29 cellular contexts compared by ENCODE assay signal in genomic region chr2:118988706-118989105, GRCh38. TPM values are rescaled to one million over a fixed set of nuclear protein-coding genes. Genes with fewer than 3 reads are reported as not detected.
"Had no signal": no experiment of that assay in that cellular context is flagged by ENCODE, and none has a peak within 500 bp of the region (broad histone marks: within the 10 kb centered on the region; RNA-seq: fewer than 3 reads in every experiment).

No MANE protein-coding gene starts in this region.

- H3K4me1 Mint-ChIP-seq: central memory CD8-positive, alpha-beta T cell; stimulated activated memory B cell treated with anti-CD40 and anti-IgM and Interleukin-4, amounts not matched to agents 10 μg/mL and 1 μg/mL and 100 μg/mL, for 72 hours; WTC11 had no signal

- H3K27me3 ChIP-seq: pancreas, thyroid gland had no signal

- H3K9me3 ChIP-seq: gastrocnemius medialis, pancreas, prostate gland, thyroid gland had no signal

- H3K4me3 Mint-ChIP-seq: activated naive CD4-positive, alpha-beta T cell treated with anti-CD3 and anti-CD28 coated beads, Interleukin-2, amount 50 U/mL, for 24 hours; activated naive CD8-positive, alpha-beta T cell treated with anti-CD3 and anti-CD28 coated beads, Interleukin-2, amount 50 U/mL, for 24 hours; activated T-helper 1 cell treated with anti-CD3 and anti-CD28 coated beads, Interleukin-12 subunit alpha, Interleukin-12 subunit beta, Interleukin-2, Interleukin-4 antibody, amounts not matched to agents 30 ng/mL and 10 ng/mL and 1 ng/mL, durations not matched to agents 14 hours and 24 hours and 36 hours; central memory CD8-positive, alpha-beta T cell; naive thymus-derived CD4-positive, alpha-beta T cell; stimulated activated memory B cell treated with anti-CD40 and anti-IgM and Interleukin-4, amounts not matched to agents 10 μg/mL and 1 μg/mL and 100 μg/mL, for 72 hours; stimulated activated naive CD8-positive, alpha-beta T cell treated with anti-CD3 and anti-CD28 coated beads, Interleukin-15, amount 100 ng/mL, for 72 hours; WTC11 had no signal

- H3K4me3 ChIP-seq: gastrocnemius medialis, pancreas, prostate gland, skin epidermis, thyroid gland had no signal

- H3K36me3 Mint-ChIP-seq: activated naive CD4-positive, alpha-beta T cell treated with anti-CD3 and anti-CD28 coated beads, Interleukin-2, amount 50 U/mL, for 24 hours; naive thymus-derived CD4-positive, alpha-beta T cell; stimulated activated memory B cell treated with anti-CD40 and anti-IgM and Interleukin-4, amounts not matched to agents 10 μg/mL and 1 μg/mL and 100 μg/mL, for 72 hours; WTC11 had no signal

- H3K27me3 Mint-ChIP-seq: stimulated activated naive CD8-positive, alpha-beta T cell treated with anti-CD3 and anti-CD28 coated beads, Interleukin-15, amount 100 ng/mL, for 72 hours had no signal

- H3K4me1 ChIP-seq: gastrocnemius medialis, pancreas, prostate gland, thyroid gland had no signal

- H3K9me3 Mint-ChIP-seq: activated naive CD4-positive, alpha-beta T cell treated with anti-CD3 and anti-CD28 coated beads, Interleukin-2, amount 50 U/mL, for 24 hours; activated naive CD8-positive, alpha-beta T cell treated with anti-CD3 and anti-CD28 coated beads, Interleukin-2, amount 50 U/mL, for 24 hours; activated T-helper 1 cell treated with anti-CD3 and anti-CD28 coated beads, Interleukin-12 subunit alpha, Interleukin-12 subunit beta, Interleukin-2, Interleukin-4 antibody, amounts not matched to agents 30 ng/mL and 10 ng/mL and 1 ng/mL, durations not matched to agents 14 hours and 24 hours and 36 hours; central memory CD8-positive, alpha-beta T cell; naive thymus-derived CD4-positive, alpha-beta T cell; stimulated activated memory B cell treated with anti-CD40 and anti-IgM and Interleukin-4, amounts not matched to agents 10 μg/mL and 1 μg/mL and 100 μg/mL, for 72 hours; stimulated activated naive CD8-positive, alpha-beta T cell treated with anti-CD3 and anti-CD28 coated beads, Interleukin-15, amount 100 ng/mL, for 72 hours; WTC11 had no signal

- ATAC-seq: gastrocnemius medialis; left cardiac atrium; naive thymus-derived CD4-positive, alpha-beta T cell; sciatic nerve; stimulated activated memory B cell treated with anti-CD40 and anti-IgM and Interleukin-4, amounts not matched to agents 10 μg/mL and 1 μg/mL and 100 μg/mL, for 72 hours; WTC11 had no signal

- H3K36me3 ChIP-seq: gastrocnemius medialis, pancreas, prostate gland, thyroid gland had no signal

- DNase-seq: activated CD4-positive, alpha-beta T cell treated with anti-CD3 and anti-CD28 coated beads, Interleukin-2, amount 50 U/mL, for 1 hour; activated gamma-delta T cell treated with Interleukin-2 at 50 U/mL for 16 hours; activated naive CD8-positive, alpha-beta T cell treated with anti-CD3 and anti-CD28 coated beads, Interleukin-2, amount 50 U/mL, for 24 hours; activated T-cell treated with anti-CD3 and anti-CD28 coated beads, Interleukin-2, amount 50 U/mL, for 1 hour; amygdala; effector memory CD4-positive, alpha-beta T cell; gastrocnemius medialis; glutamatergic neuron; left cardiac atrium; midbrain; naive thymus-derived CD4-positive, alpha-beta T cell; pancreas; retina; stimulated activated CD4-positive, alpha-beta T cell treated with anti-CD3 and anti-CD28 coated beads, Interleukin-12 subunit alpha, Interleukin-12 subunit beta, amount 100 ng/mL, for 4 hours; stimulated activated CD4-positive, alpha-beta T cell treated with anti-CD3 and anti-CD28 coated beads, Interleukin-4, amount 100 ng/mL, for 24 hours; stimulated activated naive CD8-positive, alpha-beta T cell treated with anti-CD3 and anti-CD28 coated beads, Interleukin-15, amount 100 ng/mL, for 72 hours; T-helper 9 cell; thyroid gland had no signal

- H3K27ac ChIP-seq: gastrocnemius medialis, pancreas, prostate gland, skin epidermis, thyroid gland had no signal

- H3K27ac Mint-ChIP-seq: activated naive CD4-positive, alpha-beta T cell treated with anti-CD3 and anti-CD28 coated beads, Interleukin-2, amount 50 U/mL, for 24 hours; activated naive CD8-positive, alpha-beta T cell treated with anti-CD3 and anti-CD28 coated beads, Interleukin-2, amount 50 U/mL, for 24 hours; activated T-helper 1 cell treated with anti-CD3 and anti-CD28 coated beads, Interleukin-12 subunit alpha, Interleukin-12 subunit beta, Interleukin-2, Interleukin-4 antibody, amounts not matched to agents 30 ng/mL and 10 ng/mL and 1 ng/mL, durations not matched to agents 14 hours and 24 hours and 36 hours; naive thymus-derived CD4-positive, alpha-beta T cell; stimulated activated memory B cell treated with anti-CD40 and anti-IgM and Interleukin-4, amounts not matched to agents 10 μg/mL and 1 μg/mL and 100 μg/mL, for 72 hours; WTC11 had no signal

RNA-seq across cellular contexts. Expression of gene MARCO, which starts 46.7 kb away (rescaled TPM):
- total RNA-seq: activated T-helper 1 cell treated with anti-CD3 and anti-CD28 coated beads, Interleukin-12 subunit alpha, Interleukin-12 subunit beta, Interleukin-2, Interleukin-4 antibody, amounts not matched to agents 30 ng/mL and 10 ng/mL and 1 ng/mL, durations not matched to agents 14 hours and 24 hours and 36 hours; dermis microvascular lymphatic vessel endothelial cell; epithelial cell of proximal tubule; T-helper 1 cell treated with Interleukin-12 subunit alpha and Interleukin-12 subunit beta and Interleukin-4 antibody, amounts not matched to agents 30 ng/mL and 1 ng/mL, for 36 hours had no signal
